Comparison of ENCODE assay signal across 7 cellular contexts in genomic region chr10:78272329-78272728, GRCh38.
"Had no signal": no experiment of that assay in that cellular context is flagged by ENCODE, and none has a peak within 500 bp of the region (broad histone marks: within the 10 kb centered on the region; RNA-seq: fewer than 3 reads in every experiment).

No MANE protein-coding gene starts in this region.

- H3K4me3 ChIP-seq: GM23338 had no signal

- DNase-seq: H9, HCEC 1CT, HFFc6, IMR-90, KBM-7 had no signal

- H3K27ac Mint-ChIP-seq: GM23338, H9, HFFc6 had no signal

- H3K27ac ChIP-seq: KMS-11 had no signal

- H3K4me3 Mint-ChIP-seq: GM23338, H9, HFFc6 had no signal
